1 cellular context compared by ENCODE assay signal in genomic region chr2:149068225-149068995, GRCh38.
TF ChIP-seq lines count a peak whose summit lies in the region.

No MANE protein-coding gene starts in this region.

TF ChIP-seq in GM12891, 5 proteins besides CTCF, POLR2A, EP300 and RAD21 (continued from another document):
- TF ChIP-seq SPI1 (IDR thresholded peaks at IDR 0.05; ENCODE audit: low read depth, low read length) (no peak), TAF1 (IDR thresholded peaks at IDR 0.05; ENCODE audit: low read depth, low read length) (no peak), POU2F2 (IDR thresholded peaks at IDR 0.05; ENCODE audit: low read depth, low read length) (no peak)
